Comparison of ENCODE assay signal across 8 cellular contexts in the genomic region with DNA sequence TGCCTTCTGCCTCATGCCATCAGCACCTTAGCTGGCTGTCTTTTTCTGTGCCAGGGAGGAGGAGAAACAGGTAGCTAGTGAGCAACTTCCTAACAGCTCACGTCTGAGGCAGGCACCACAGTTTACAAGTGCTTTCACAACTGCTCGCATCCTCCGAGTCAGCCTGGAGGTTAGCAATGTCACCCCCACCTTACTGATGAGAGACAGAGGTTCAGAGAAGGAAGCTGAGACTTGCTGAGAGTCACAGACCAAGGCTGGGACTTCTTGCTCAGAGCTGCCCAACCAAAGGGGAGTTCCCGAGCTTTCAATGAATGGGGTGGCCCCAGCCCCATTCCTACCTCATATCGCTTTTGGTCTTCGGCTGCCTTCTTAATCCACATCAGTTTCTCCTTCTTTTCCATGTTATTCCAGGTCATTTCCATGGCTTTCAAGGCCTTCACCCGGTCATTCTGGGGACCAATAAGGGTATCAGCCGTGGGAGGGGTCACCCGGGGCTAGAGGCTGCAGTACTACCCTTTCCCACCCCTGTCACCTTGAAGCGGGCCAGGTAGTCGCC. TPM values are rescaled to one million over a fixed set of nuclear protein-coding genes. Genes with fewer than 3 reads are reported as not detected.
DNase-seq lines count a peak whose midpoint lies in the region; ATAC-seq and TF ChIP-seq lines count a peak whose summit lies in the region.

No MANE protein-coding gene starts in this region.

- H3K27ac Mint-ChIP-seq in T-cell, result peak overlapping the region; percentile 70 to 83
- H3K27ac Mint-ChIP-seq in Calu3 (ENCODE audit: unreplicated experiment), result no peak overlapping the region

- H2AFZ ChIP-seq in fibroblast of lung (ENCODE audit: low read length), result no peak overlapping the region

- peak overlapping the region; percentile 18 for H3K4me2 ChIP-seq in fibroblast of lung (ENCODE audit: extremely low read depth, insufficient read depth, low read length)

- ATAC-seq in T-cell (replicated peaks in 1 of 4), result peak in 1 of 4 experiments; percentile 7

- H3K9ac ChIP-seq in fibroblast of lung (ENCODE audit: insufficient read depth, low read length) (no peak overlapping the region), stomach smooth muscle (ENCODE audit: low read length in 2 of 2) (peak overlapping the region; percentile 12 to 47)

- H3K9me3 Mint-ChIP-seq in T-cell (no peaks in the 10 kb centered on the region), Calu3 (ENCODE audit: low read depth, unreplicated experiment) (no peaks in the 10 kb centered on the region)

- H3K27ac ChIP-seq in fibroblast of lung (ENCODE audit: insufficient read depth, low read length), result peak overlapping the region; percentile 11
- H3K27ac ChIP-seq in stomach smooth muscle (ENCODE audit: low read length), result peak overlapping the region; percentile 24

- POLR2A ChIA-PET in T-cell (lab: Charles Lee), result interaction anchor here in 1 of 2 donors (0.5 to 0.6 kb wide), 2 partner anchors 14 to 53 kb away, joined by 4 to 6 read pairs; no protein-coding TSS in a partner anchor

- no TSS peak for BruUV-seq in Calu3 (replicated peaks; lab: Mats Ljungman, UMichigan)

- no peaks in the 10 kb centered on the region for H3K27me3 ChIP-seq in fibroblast of lung (ENCODE audit: control insufficient read depth, insufficient read depth, low read length)
- H3K27me3 ChIP-seq in stomach smooth muscle (ENCODE audit: control insufficient read depth in 1 of 2, insufficient read depth in 2 of 2, low read length in 2 of 2), result no peaks in the 10 kb centered on the region

- no peaks in the 10 kb centered on the region for H3K9me3 ChIP-seq in fibroblast of lung (ENCODE audit: control insufficient read depth, insufficient read depth, low read depth, low read length)
- no peaks in the 10 kb centered on the region for H3K9me3 ChIP-seq in stomach smooth muscle (ENCODE audit: control insufficient read depth in 2 of 2, low read length in 2 of 2)

- H3K36me3 Mint-ChIP-seq in T-cell, result peaks cover 29% of the 10 kb centered on the region
- peaks cover 74% of the 10 kb centered on the region for H3K36me3 Mint-ChIP-seq in Calu3 (ENCODE audit: insufficient read depth, unreplicated experiment)

- H4K20me1 ChIP-seq in fibroblast of lung (ENCODE audit: control insufficient read depth, extremely low read depth, insufficient read depth, low read length), result no peaks in the 10 kb centered on the region

- no peaks in the 10 kb centered on the region for H3K27me3 Mint-ChIP-seq in T-cell
- H3K27me3 Mint-ChIP-seq in Calu3 (ENCODE audit: unreplicated experiment), result no peaks in the 10 kb centered on the region

- CTCF ChIA-PET in T-cell (lab: Charles Lee) (interaction anchor here (0.5 to 2.0 kb wide), 16 partner anchors 8 to 154 kb away, joined by 3 to 13 read pairs (median 4); a partner anchor contains a TSS), Calu3 (lab: Charles Lee) (interaction anchor here (0.6 kb wide), 2 partner anchors 263 to 444 kb away, joined by 3 to 4 read pairs; no protein-coding TSS in a partner anchor)

- H3K4me3 ChIP-seq in fibroblast of lung (replicated peaks in 1 of 4; ENCODE audit: control extremely low read depth in 1 of 4, insufficient read depth in 1 of 4, low read depth in 3 of 4, low read length in 4 of 4) (no peak overlapping the region), stomach smooth muscle (ENCODE audit: low read length in 2 of 2) (peak overlapping the region in 1 of 2 donors; percentile 29)

- H3K79me2 ChIP-seq in fibroblast of lung (ENCODE audit: control insufficient read depth, insufficient read depth, low read length), result no peaks in the 10 kb centered on the region

- DNase-seq in activated effector memory CD4-positive, alpha-beta T cell treated with anti-CD3 and anti-CD28 coated beads, Interleukin-2, amount 50 U/mL, for 16 hours, result peak; percentile 71
- no peak for DNase-seq in activated effector memory CD4-positive, alpha-beta T cell treated with Interleukin-2 at 50 U/mL for 16 hours
- DNase-seq in T-cell, result peak in 1 of 34 experiments; percentile 10
- no peak for DNase-seq in fibroblast of lung (ENCODE audit: low read depth in 2 of 2)
- no peak for DNase-seq in NAMALWA (ENCODE audit: low spot score)
- no peak for DNase-seq in DMS79 (lab: John Stamatoyannopoulos, UW)
- DNase-seq in Calu3, result no peak

- H3K4me1 ChIP-seq in fibroblast of lung (ENCODE audit: control insufficient read depth, extremely low read depth, insufficient read depth, low read length), result peaks cover 20% of the 10 kb centered on the region
- peaks cover 16% of the 10 kb centered on the region for H3K4me1 ChIP-seq in stomach smooth muscle (ENCODE audit: control insufficient read depth, insufficient read depth, low read length)

- peak overlapping the region; percentile 34 to 62 (median 50) for H3K4me3 Mint-ChIP-seq in T-cell
- H3K4me3 Mint-ChIP-seq in Calu3 (ENCODE audit: low read depth, unreplicated experiment), result no peak overlapping the region

- TF ChIP-seq CTCF in fibroblast of lung (conservative IDR thresholded peaks at IDR 0.05 in 1 of 2, IDR thresholded peaks at IDR 0.05 in 1 of 2; ENCODE audit: low read depth in 1 of 2, low read length in 2 of 2) (no peak), Calu3 (IDR thresholded peaks at IDR 0.05; ENCODE audit: unreplicated experiment) (no peak)

- H3K4me1 Mint-ChIP-seq in T-cell (peaks cover 46 to 63% (median 56%) of the 10 kb centered on the region in 3 donors), Calu3 (ENCODE audit: low read depth, unreplicated experiment) (peaks cover 10% of the 10 kb centered on the region)

- H3K36me3 ChIP-seq in fibroblast of lung (ENCODE audit: control insufficient read depth, insufficient read depth, low read length) (peaks cover 45% of the 10 kb centered on the region), stomach smooth muscle (ENCODE audit: control insufficient read depth in 2 of 2, insufficient read depth in 2 of 2, low read length in 2 of 2) (peaks cover 47 to 48% of the 10 kb centered on the region in 2 donors)

- intact Hi-C loops in Calu3 (cut with micrococcal nuclease; ENCODE audit: unreplicated experiment), result no loop called here

RNA-seq across cellular contexts. Expression of a gene that starts 9.6 kb away (rescaled TPM):
- 100 to 1,000 TPM; 162 to 228 (median 213) TPM for total RNA-seq in T-cell
- total RNA-seq in fibroblast of lung, result 42.1 and 49.8 TPM in 2 replicates
- polyA plus RNA-seq in fibroblast of lung, result 25.1 and 34.3 TPM in 2 replicates
- polyA plus RNA-seq in fibroblast of lung (2012), result 47.9 and 55.9 TPM in 2 replicates
- 33.1 and 43.0 TPM in 2 replicates for polyA minus RNA-seq in fibroblast of lung (ENCODE audit: low replicate concordance)
- total RNA-seq in Calu3 (2022), result 92.1 and 94.2 TPM in 2 replicates

RNA-seq across cellular contexts. Expression of a gene that starts 10.2 kb away (rescaled TPM):
- 100 to 1,000 TPM; 101 to 130 (median 125) TPM for total RNA-seq in T-cell
- 33.6 and 36.5 TPM in 2 replicates for total RNA-seq in fibroblast of lung
- 31.8 and 34.8 TPM in 2 replicates for polyA plus RNA-seq in fibroblast of lung
- polyA plus RNA-seq in fibroblast of lung (2012), result 32.2 and 32.5 TPM in 2 replicates
- 60.1 and 67.0 TPM in 2 replicates for polyA minus RNA-seq in fibroblast of lung (ENCODE audit: low replicate concordance)
- total RNA-seq in Calu3 (2022), result 93.1 and 112 TPM in 2 replicates

RNA-seq across cellular contexts. Expression of a gene that starts 23.1 kb away (rescaled TPM):
- 10 to 100 TPM; 42.0 to 46.6 (median 43.0) TPM for total RNA-seq in T-cell
- 36.2 and 45.4 TPM in 2 replicates for total RNA-seq in fibroblast of lung
- 33.1 and 37.3 TPM in 2 replicates for polyA plus RNA-seq in fibroblast of lung
- 28.1 and 31.8 TPM in 2 replicates for polyA plus RNA-seq in fibroblast of lung (2012)
- polyA minus RNA-seq in fibroblast of lung (ENCODE audit: low replicate concordance), result 40.5 and 47.1 TPM in 2 replicates
- total RNA-seq in Calu3 (2022), result 56.0 and 58.8 TPM in 2 replicates

RNA-seq across cellular contexts. Expression of a gene that starts 39.4 kb away (rescaled TPM):
- under 1 TPM in 1 of 5 donors, not detected in 4; 0.15 TPM for total RNA-seq in T-cell
- under 0.01 and 0.17 TPM in 2 replicates for total RNA-seq in fibroblast of lung
- polyA plus RNA-seq in fibroblast of lung, result 0.07 TPM in 1 of 2 replicates, not detected in the other
- polyA plus RNA-seq in fibroblast of lung (2012), result 0.48 and 0.63 TPM in 2 replicates
- 1.1 and 1.5 TPM in 2 replicates for polyA minus RNA-seq in fibroblast of lung (ENCODE audit: low replicate concordance)
- 0.19 TPM in 1 of 2 replicates, not detected in the other for total RNA-seq in Calu3 (2022)

RNA-seq across cellular contexts. Expression of a gene that starts 58.1 kb away (rescaled TPM):
- not detected for total RNA-seq in T-cell
- total RNA-seq in fibroblast of lung, result not detected in 2 replicates
- not detected in 2 replicates for polyA plus RNA-seq in fibroblast of lung
- not detected in 2 replicates for polyA plus RNA-seq in fibroblast of lung (2012)
- polyA minus RNA-seq in fibroblast of lung (ENCODE audit: low replicate concordance), result not detected in 2 replicates
- not detected in 2 replicates for total RNA-seq in Calu3 (2022)
